8 cellular contexts compared by ENCODE assay signal in genomic region chrX:71095555-71095970, GRCh38. TPM values are rescaled to one million over a fixed set of nuclear protein-coding genes. Genes with fewer than 3 reads are reported as not detected.
DNase-seq lines count a peak whose midpoint lies in the region; ATAC-seq and TF ChIP-seq lines count a peak whose summit lies in the region.

Gene FOXO4 (plus strand): TSS chrX:71095851. CDS start chrX:71096529, 678 bp downstream.

- H3K36me3 ChIP-seq in ovary (no peaks in the 10 kb centered on the region), thymus (ENCODE audit: control insufficient read depth, insufficient read depth) (no peaks in the 10 kb centered on the region)

- peak; percentile 73 for ATAC-seq in HG02571 (IDR thresholded peaks at IDR 0.05; ENCODE audit: unreplicated experiment)
- ATAC-seq in SK-N-SH treated with all-trans-retinoic acid at 6 μM for 48 hours = peak; percentile 96
- peak; percentile 91 to 93 for ATAC-seq in activated naive CD4-positive, alpha-beta T cell treated with anti-CD3 and anti-CD28 coated beads, Interleukin-2, amount 50 U/mL, for 72 hours

- TF ChIP-seq EP300 in ovary (IDR thresholded peaks at IDR 0.05) = no peak

- H3K9me3 Mint-ChIP-seq in activated naive CD4-positive, alpha-beta T cell treated with anti-CD3 and anti-CD28 coated beads, Interleukin-2, amount 50 U/mL, for 72 hours = no peaks in the 10 kb centered on the region
- H3K9me3 Mint-ChIP-seq in glutamatergic neuron (ENCODE audit: unreplicated experiment) = peaks cover 9% of the 10 kb centered on the region

- H3K9me3 ChIP-seq in ovary (no peaks in the 10 kb centered on the region), thymus (ENCODE audit: control insufficient read depth) (no peaks in the 10 kb centered on the region)

- H3K27me3 Mint-ChIP-seq in glutamatergic neuron (ENCODE audit: unreplicated experiment) = no peaks in the 10 kb centered on the region

- peak within 1 kb of the TSS; percentile 90 to 92 for H3K27ac Mint-ChIP-seq in activated naive CD4-positive, alpha-beta T cell treated with anti-CD3 and anti-CD28 coated beads, Interleukin-2, amount 50 U/mL, for 72 hours
- H3K27ac Mint-ChIP-seq in glutamatergic neuron (ENCODE audit: unreplicated experiment) = peak within 1 kb of the TSS; percentile 22

- TF ChIP-seq POLR2A in ovary (IDR thresholded peaks at IDR 0.05) = peak; percentile 37

- H3K4me1 Mint-ChIP-seq in glutamatergic neuron (ENCODE audit: low read depth, unreplicated experiment) = peaks cover 9% of the 10 kb centered on the region

- H3K27me3 ChIP-seq in ovary = no peaks in the 10 kb centered on the region
- H3K27me3 ChIP-seq in thymus (ENCODE audit: control insufficient read depth, insufficient read depth) = no peaks in the 10 kb centered on the region

- intact Hi-C loops in ovary (cut with DNase I) = no loop called here

- no peak for TF ChIP-seq CTCF in glutamatergic neuron (IDR thresholded peaks at IDR 0.05; ENCODE audit: partially characterized antibody, unreplicated experiment)
- TF ChIP-seq CTCF in ovary (IDR thresholded peaks at IDR 0.05) = no peak

- H3K4me1 ChIP-seq in ovary (ENCODE audit: insufficient read depth) = peaks cover 4% of the 10 kb centered on the region
- H3K4me1 ChIP-seq in thymus (ENCODE audit: control insufficient read depth, insufficient read depth, low read length) = peaks cover 3% of the 10 kb centered on the region

- peak within 1 kb of the TSS; percentile 93 for H3K4me3 Mint-ChIP-seq in glutamatergic neuron (ENCODE audit: unreplicated experiment)

- 7 to 15% (median 10%) methylated on average over 27 to 28 of the region's 28 CpGs for WGBS in ovary, 3 donors
- under 1% methylated on average over 28 of the region's 28 CpGs for WGBS in thymus

- DNase-seq in GM03348 (ENCODE audit: low spot score) (peak; percentile 89), NCI-H1092 (lab: John Stamatoyannopoulos, UW) (peak; percentile 82), glutamatergic neuron (peak; percentile 88), ovary (peak; percentile 89 to 93 (median 92))
- peak; percentile 79 to 83 for DNase-seq in activated naive CD4-positive, alpha-beta T cell treated with anti-CD3 and anti-CD28 coated beads, Interleukin-2, amount 50 U/mL, for 72 hours (ENCODE audit: low spot score in 2 of 2)

- H3K4me3 ChIP-seq in ovary = peak within 1 kb of the TSS; percentile 56
- peak within 1 kb of the TSS; percentile 54 for H3K4me3 ChIP-seq in thymus (ENCODE audit: low read length)

- H3K27ac ChIP-seq in ovary = peak within 1 kb of the TSS; percentile 46 to 84
- peak within 1 kb of the TSS; percentile 77 for H3K27ac ChIP-seq in thymus (ENCODE audit: low read depth)

- peaks cover 0 to 5% of the 10 kb centered on the region in 2 donors for H3K36me3 Mint-ChIP-seq in activated naive CD4-positive, alpha-beta T cell treated with anti-CD3 and anti-CD28 coated beads, Interleukin-2, amount 50 U/mL, for 72 hours
- H3K36me3 Mint-ChIP-seq in glutamatergic neuron (ENCODE audit: unreplicated experiment) = no peaks in the 10 kb centered on the region

TF ChIP-seq in SK-N-SH treated with all-trans-retinoic acid at 6 μM for 48 hours, 23 proteins besides CTCF, POLR2A, EP300 and RAD21:
- TF ChIP-seq ZC3H10 (CRISPR knock-in tag; IDR thresholded peaks at IDR 0.05) = no peak
- no peak for TF ChIP-seq BACH2 (CRISPR knock-in tag; IDR thresholded peaks at IDR 0.05; ENCODE audit: borderline replicate concordance)
- no peak for TF ChIP-seq ZFP30 (CRISPR knock-in tag; IDR thresholded peaks at IDR 0.05)
- TF ChIP-seq, protein P1, sequence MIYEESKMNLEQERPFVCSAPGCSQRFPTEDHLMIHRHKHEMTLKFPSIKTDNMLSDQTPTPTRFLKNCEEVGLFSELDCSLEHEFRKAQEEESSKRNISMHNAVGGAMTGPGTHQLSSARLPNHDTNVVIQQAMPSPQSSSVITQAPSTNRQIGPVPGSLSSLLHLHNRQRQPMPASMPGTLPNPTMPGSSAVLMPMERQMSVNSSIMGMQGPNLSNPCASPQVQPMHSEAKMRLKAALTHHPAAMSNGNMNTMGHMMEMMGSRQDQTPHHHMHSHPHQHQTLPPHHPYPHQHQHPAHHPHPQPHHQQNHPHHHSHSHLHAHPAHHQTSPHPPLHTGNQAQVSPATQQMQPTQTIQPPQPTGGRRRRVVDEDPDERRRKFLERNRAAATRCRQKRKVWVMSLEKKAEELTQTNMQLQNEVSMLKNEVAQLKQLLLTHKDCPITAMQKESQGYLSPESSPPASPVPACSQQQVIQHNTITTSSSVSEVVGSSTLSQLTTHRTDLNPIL (CRISPR knock-in tag; IDR thresholded peaks at IDR 0.05; ENCODE audit: low read depth) = no peak
- no peak for TF ChIP-seq ZNF565 (CRISPR knock-in tag; conservative IDR thresholded peaks at IDR 0.05; ENCODE audit: low read depth)
- no peak for TF ChIP-seq SNAI2 (CRISPR knock-in tag; IDR thresholded peaks at IDR 0.05)
- no peak for TF ChIP-seq PPARA (CRISPR knock-in tag; IDR thresholded peaks at IDR 0.05; ENCODE audit: borderline replicate concordance)
- TF ChIP-seq CSRNP3 (CRISPR knock-in tag; IDR thresholded peaks at IDR 0.05) = no peak

RNA-seq across cellular contexts. Expression of gene FOXO4, which starts in this region (rescaled TPM):
- 10 to 100 TPM in 1 of 2 donors, 1 to 10 TPM in 1; 8.2 to 22.8 TPM for total RNA-seq in activated naive CD4-positive, alpha-beta T cell treated with anti-CD3 and anti-CD28 coated beads, Interleukin-2, amount 50 U/mL, for 72 hours
- total RNA-seq in glutamatergic neuron (ENCODE audit: unreplicated experiment) (20.2 TPM), ovary (10 to 100 TPM; 16.7 to 70.2 (median 48.2) TPM)
- polyA plus RNA-seq in ovary (10 to 100 TPM; 33.1 to 35.2 TPM), thymus (12.3 TPM)

Comparison
In these comparisons a context has a peak if more than half of its experiments do, and no peak if none do; other contexts are left out.
1. Peak in every context shown above with its lines: DNase-seq, ATAC-seq, H3K4me3 ChIP-seq and H3K27ac ChIP-seq.